In genomic region chr12:27367078-27367477, GRCh38 we compare ENCODE assay signal across 22 cellular contexts. TPM values are rescaled to one million over a fixed set of nuclear protein-coding genes. Genes with fewer than 3 reads are reported as not detected.
"Had no signal": no experiment of that assay in that cellular context is flagged by ENCODE, and none has a peak within 500 bp of the region (broad histone marks: within the 10 kb centered on the region; RNA-seq: fewer than 3 reads in every experiment).

No MANE protein-coding gene starts in this region.

- DNase-seq: activated B cell treated with CpG ODN at 0.5 μM for 24 hours; activated CD4-positive, alpha-beta T cell treated with anti-CD3 and anti-CD28 coated beads for 48 hours; activated CD8-positive, alpha-beta memory T cell treated with anti-CD3 and anti-CD28 coated beads, Interleukin-2, amount 50 U/mL, for 4 hours; activated CD8-positive, alpha-beta T cell treated with anti-CD3 and anti-CD28 coated beads, Interleukin-2, amount 10 ng/mL, durations not matched to agents 7 days and 5 days; activated gamma-delta T cell; activated T-cell treated with anti-CD3 and anti-CD28 coated beads, Interleukin-2, amount 50 U/mL, for 72 hours; amniotic stem cell; central memory CD4-positive, alpha-beta T cell; colonic mucosa; effector CD4-positive, alpha-beta T cell; heart left ventricle; immature natural killer cell; left colon; midbrain; naive B cell; stimulated activated CD4-positive, alpha-beta T cell treated with anti-CD3 and anti-CD28 coated beads, Interleukin-12 subunit alpha, Interleukin-12 subunit beta, amount 100 ng/mL, for 4 hours; stimulated activated CD4-positive, alpha-beta T cell treated with anti-CD3 and anti-CD28 coated beads, Interleukin-2, amount 100 ng/mL, for 24 hours; T-helper 17 cell had no signal

- H3K4me3 Mint-ChIP-seq: activated B cell treated with CpG ODN at 0.5 μM for 24 hours; activated CD8-positive, alpha-beta T cell treated with anti-CD3 and anti-CD28 coated beads, Interleukin-2, amount 10 ng/mL, durations not matched to agents 7 days and 5 days; activated T-cell treated with anti-CD3 and anti-CD28 coated beads, Interleukin-2, amount 50 U/mL, for 72 hours; brain; immature natural killer cell; naive B cell; stimulated activated memory B cell treated with anti-CD40 and anti-IgM and Interleukin-4, amounts not matched to agents 10 μg/mL and 1 μg/mL and 100 μg/mL, for 72 hours; T-helper 17 cell had no signal

- H3K4me3 ChIP-seq: colonic mucosa, heart left ventricle, lung had no signal

- H3K9me3 Mint-ChIP-seq: activated B cell treated with CpG ODN at 0.5 μM for 24 hours; activated naive CD4-positive, alpha-beta T cell treated with anti-CD3 and anti-CD28 coated beads, Interleukin-2, amount 50 U/mL, for 72 hours; activated T-cell treated with anti-CD3 and anti-CD28 coated beads, Interleukin-2, amount 50 U/mL, for 72 hours; brain; immature natural killer cell had no signal

- H3K4me1 Mint-ChIP-seq: activated B cell treated with CpG ODN at 0.5 μM for 24 hours; brain; immature natural killer cell; naive B cell; stimulated activated memory B cell treated with anti-CD40 and anti-IgM and Interleukin-4, amounts not matched to agents 10 μg/mL and 1 μg/mL and 100 μg/mL, for 72 hours; T-helper 17 cell had no signal

- H3K36me3 Mint-ChIP-seq: immature natural killer cell had no signal

- H3K27ac Mint-ChIP-seq: activated B cell treated with CpG ODN at 0.5 μM for 24 hours; activated CD8-positive, alpha-beta T cell treated with anti-CD3 and anti-CD28 coated beads, Interleukin-2, amount 10 ng/mL, durations not matched to agents 7 days and 5 days; activated naive CD4-positive, alpha-beta T cell treated with anti-CD3 and anti-CD28 coated beads, Interleukin-2, amount 50 U/mL, for 72 hours; activated T-cell treated with anti-CD3 and anti-CD28 coated beads, Interleukin-2, amount 50 U/mL, for 72 hours; brain; immature natural killer cell; naive B cell; stimulated activated memory B cell treated with anti-CD40 and anti-IgM and Interleukin-4, amounts not matched to agents 10 μg/mL and 1 μg/mL and 100 μg/mL, for 72 hours; T-helper 17 cell had no signal

- ATAC-seq: activated CD8-positive, alpha-beta T cell treated with anti-CD3 and anti-CD28 coated beads, Interleukin-2, amount 10 ng/mL, durations not matched to agents 7 days and 5 days; activated naive CD4-positive, alpha-beta T cell treated with anti-CD3 and anti-CD28 coated beads, Interleukin-2, amount 50 U/mL, for 72 hours; activated T-cell treated with anti-CD3 and anti-CD28 coated beads, Interleukin-2, amount 50 U/mL, for 72 hours; heart left ventricle; left colon; stimulated activated memory B cell treated with anti-CD40 and anti-IgM and Interleukin-4, amounts not matched to agents 10 μg/mL and 1 μg/mL and 100 μg/mL, for 72 hours; T-helper 17 cell had no signal

- H3K27me3 Mint-ChIP-seq: activated B cell treated with CpG ODN at 0.5 μM for 24 hours; brain; naive B cell; stimulated activated memory B cell treated with anti-CD40 and anti-IgM and Interleukin-4, amounts not matched to agents 10 μg/mL and 1 μg/mL and 100 μg/mL, for 72 hours had no signal

RNA-seq across cellular contexts. Expression of gene BMAL2, which starts 34.4 kb away (rescaled TPM):
- polyA plus RNA-seq: immature natural killer cell had no signal
